In the genomic region with DNA sequence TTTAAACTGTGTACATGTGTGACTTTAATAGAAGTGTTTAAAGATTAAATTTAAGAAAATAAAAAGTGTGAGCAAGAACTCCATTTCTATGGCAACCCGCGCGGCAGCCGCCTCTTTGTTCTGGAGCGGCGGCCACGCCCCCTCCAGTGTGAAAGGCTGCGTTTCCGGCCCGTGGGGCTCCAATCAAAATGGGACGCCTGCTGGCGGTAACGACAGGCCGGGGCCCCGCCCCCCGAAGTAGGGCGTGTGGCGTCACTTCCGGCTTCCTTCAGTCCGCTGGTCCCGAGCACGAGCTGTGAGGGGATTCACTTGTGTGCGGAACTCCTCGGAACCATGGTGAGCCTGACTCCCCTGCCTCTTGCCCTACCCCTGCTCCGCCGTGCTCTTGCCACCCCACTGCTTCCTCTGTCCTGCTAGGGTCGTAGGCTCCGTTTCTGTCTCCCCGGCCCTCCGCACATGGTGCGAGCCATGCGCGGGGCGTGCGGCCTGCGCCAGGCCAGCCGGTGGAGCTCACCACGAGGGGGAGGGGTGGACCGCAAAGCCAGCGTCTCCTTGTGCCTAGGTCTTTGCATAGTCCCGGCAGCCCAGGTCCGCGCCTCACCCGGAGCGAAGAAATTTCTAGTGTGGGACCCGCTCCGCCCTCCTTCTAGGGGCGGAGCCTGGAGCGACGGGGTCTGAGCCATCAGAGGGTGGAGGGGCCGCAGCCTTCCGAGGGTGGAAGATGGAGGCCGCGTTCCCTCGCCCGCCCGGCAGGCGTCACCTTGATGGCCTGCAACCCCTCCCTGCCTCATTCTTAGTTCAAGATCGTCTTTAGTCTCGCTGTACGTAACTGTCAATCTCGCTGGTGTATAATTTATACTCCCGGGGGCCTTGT, we compare ENCODE assay signal across 8 cellular contexts. TPM values are rescaled to one million over a fixed set of nuclear protein-coding genes. Genes with fewer than 3 reads are reported as not detected.
DNase-seq lines count a peak whose midpoint lies in the region; ATAC-seq and TF ChIP-seq lines count a peak whose summit lies in the region.

A gene (plus strand): TSS at position 271 of the 874 bp plus-strand sequence. CDS start 63 bp downstream, at position 334.

- peaks cover 9% of the 10 kb centered on the region for H3K36me3 ChIP-seq in BJ (ENCODE audit: control insufficient read depth, insufficient read depth, low read length)
- H3K36me3 ChIP-seq in kidney epithelial cell (ENCODE audit: control insufficient read depth, insufficient read depth, low read length), result no peaks in the 10 kb centered on the region

- peak within 1 kb of the TSS; percentile 96 for H3K4me3 Mint-ChIP-seq in chondrocyte (ENCODE audit: unreplicated experiment)

- peaks cover 15% of the 10 kb centered on the region for H3K4me1 Mint-ChIP-seq in chondrocyte (ENCODE audit: low read depth)

- POLR2A ChIA-PET in BJ (lab: Charles Lee), result no interaction called here

- CTCF ChIA-PET in BJ (lab: Yijun Ruan, JAX), result interaction anchor here (0.8 to 2.3 kb wide), 7 partner anchors 9 to 114 kb away, joined by 3 to 9 read pairs (median 3); no protein-coding TSS in a partner anchor

- TF ChIP-seq CTCF in BJ (IDR thresholded peaks at IDR 0.05; ENCODE audit: insufficient read depth, low read depth, low read length) (peak; percentile 60), chondrocyte (IDR thresholded peaks at IDR 0.05) (peak; percentile 65), kidney epithelial cell (IDR thresholded peaks at IDR 0.05; ENCODE audit: insufficient read depth, low read length, poor library complexity, severe bottlenecking) (peak; percentile 42)

- no peaks in the 10 kb centered on the region for H3K27me3 Mint-ChIP-seq in chondrocyte (ENCODE audit: low read depth)

- no peaks in the 10 kb centered on the region for H3K9me3 Mint-ChIP-seq in chondrocyte (ENCODE audit: low read depth)

- DNase-seq in BJ (ENCODE audit: low read depth), result peak; percentile 70
- peak; percentile 81 for DNase-seq in GM19238 (ENCODE audit: insufficient read length, low spot score)
- DNase-seq in NCI-H510A treated with DMSO at 0.1 percent for 48 hours (lab: John Stamatoyannopoulos, UW), result peak; percentile 98
- DNase-seq in activated CD4-positive, alpha-beta T cell treated with anti-CD3 and anti-CD28 coated beads for 24 hours (ENCODE audit: low read depth in 2 of 2), result peak; percentile 93 to 95
- DNase-seq in chondrocyte (ENCODE audit: low spot score), result peak; percentile 98
- DNase-seq in kidney epithelial cell (ENCODE audit: low read depth), result peak; percentile 75
- DNase-seq in stimulated activated CD4-positive, alpha-beta T cell treated with anti-CD3 and anti-CD28 coated beads, Interleukin-15, amount 100 ng/mL, for 48 hours (ENCODE audit: low read depth in 2 of 2), result peak; percentile 95

- H3K4me3 ChIP-seq in BJ (ENCODE audit: low read depth, low read length) (peak within 1 kb of the TSS; percentile 64), kidney epithelial cell (ENCODE audit: low read depth, low read length) (peak within 1 kb of the TSS; percentile 68)

- peak; percentile 96 for ATAC-seq in HG03442 (IDR thresholded peaks at IDR 0.05; ENCODE audit: unreplicated experiment)

- H3K27me3 ChIP-seq in BJ (ENCODE audit: control insufficient read depth, insufficient read depth, low read length) (no peaks in the 10 kb centered on the region), kidney epithelial cell (ENCODE audit: control insufficient read depth, insufficient read depth, low read length) (no peaks in the 10 kb centered on the region)

- H3K36me3 Mint-ChIP-seq in chondrocyte (ENCODE audit: low read depth), result peaks cover 17% of the 10 kb centered on the region

- peak within 1 kb of the TSS; percentile 97 for H3K27ac Mint-ChIP-seq in chondrocyte (ENCODE audit: unreplicated experiment)

RNA-seq across cellular contexts. Expression of the gene that starts here (rescaled TPM):
- 225 and 228 TPM in 2 replicates for polyA plus RNA-seq in BJ (2011; rRNA removed)
- polyA minus RNA-seq in BJ (2011; rRNA and poly(A)+ RNA removed), result 69.8 and 96.3 TPM in 2 replicates
- 142 to 163 TPM (median 150 TPM) in 3 replicates for total RNA-seq in chondrocyte
- 212 and 224 TPM in 2 replicates for total RNA-seq in kidney epithelial cell

Comparison
In these comparisons a context has a peak if more than half of its experiments do, and no peak if none do; other contexts are left out.
1. Peak in every context shown above with its lines: DNase-seq, ATAC-seq and H3K4me3 ChIP-seq.